In the genomic region with DNA sequence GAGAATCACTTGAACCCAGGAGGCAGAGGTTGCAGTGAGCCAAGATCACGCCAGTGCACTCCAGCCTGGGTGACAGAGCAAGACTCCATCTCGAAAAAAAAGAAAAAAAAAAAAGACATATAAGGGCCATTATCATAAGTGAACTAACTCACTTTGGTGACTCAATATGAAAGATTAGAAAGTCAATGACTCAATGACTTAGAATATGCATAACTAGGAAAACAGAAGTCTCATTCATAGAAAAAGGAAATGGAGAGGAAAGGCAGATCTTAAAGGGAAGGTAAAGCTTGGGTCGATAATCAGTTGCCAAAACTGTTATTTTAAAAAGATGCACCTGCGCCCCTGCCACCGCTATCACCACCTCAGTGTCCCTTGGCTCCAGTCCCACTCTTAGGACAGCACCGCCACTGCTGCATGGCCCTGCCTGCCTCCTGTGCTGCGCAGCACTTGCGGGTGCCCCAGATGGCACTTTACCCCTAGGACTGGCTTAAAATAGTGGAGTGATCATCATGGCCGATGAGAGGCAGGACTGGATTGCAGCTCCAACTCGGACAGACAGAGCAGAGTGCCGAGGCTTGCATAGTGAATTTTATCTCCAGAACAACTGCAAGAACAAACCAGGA, we compare ENCODE assay signal across 8 cellular contexts. TPM values are rescaled to one million over a fixed set of nuclear protein-coding genes. Genes with fewer than 3 reads are reported as not detected.
DNase-seq lines count a peak whose midpoint lies in the region; ATAC-seq, FAIRE-seq and TF ChIP-seq lines count a peak whose summit lies in the region.

No MANE protein-coding gene starts in this region.

- TF ChIP-seq CTCF in fibroblast of the aortic adventitia (IDR thresholded peaks at IDR 0.05; ENCODE audit: insufficient read depth, low read length) = no peak
- TF ChIP-seq CTCF in hepatocyte (IDR thresholded peaks at IDR 0.05; ENCODE audit: poor library complexity) = no peak
- no peak for TF ChIP-seq CTCF in suprapubic skin (IDR thresholded peaks at IDR 0.05)
- no peak for TF ChIP-seq CTCF in MM.1S (IDR thresholded peaks at IDR 0.05; ENCODE audit: low read length)

- peak; percentile 73 for ATAC-seq in GM18858 (IDR thresholded peaks at IDR 0.05; ENCODE audit: unreplicated experiment)

- DNase-seq in H54 (ENCODE audit: insufficient read length, low spot score) (peak; percentile 27), M059J (ENCODE audit: low read depth) (peak; percentile 35), fibroblast of the aortic adventitia (ENCODE audit: low read depth) (peak; percentile 27), hepatocyte (ENCODE audit: low spot score) (no peak), suprapubic skin (ENCODE audit: low spot score in 2 of 2) (no peak), dedifferentiated amniotic fluid mesenchymal stem cell (ENCODE audit: extremely low spot score) (no peak), MM.1S (no peak)

- H3K79me2 ChIP-seq in hepatocyte = peaks cover 38% of the 10 kb centered on the region
- H3K79me2 ChIP-seq in MM.1S (ENCODE audit: low read length) = peaks cover 35% of the 10 kb centered on the region

- TF ChIP-seq POLR2A in H54 (IDR thresholded peaks at IDR 0.05; ENCODE audit: low read depth, low read length) (no peak), suprapubic skin (IDR thresholded peaks at IDR 0.05) (no peak)

- 97% methylated on average over 11 of the region's 11 CpGs for WGBS in hepatocyte (ENCODE audit: low lambda C conversion rate, missing lambda C conversion rate)
- 91% methylated on average over 11 of the region's 11 CpGs for WGBS in suprapubic skin

- H3K4me3 ChIP-seq in fibroblast of the aortic adventitia (ENCODE audit: low read depth, low read length) = no peak overlapping the region
- H3K4me3 ChIP-seq in hepatocyte = no peak overlapping the region
- H3K4me3 ChIP-seq in suprapubic skin = no peak overlapping the region
- H3K4me3 ChIP-seq in MM.1S (ENCODE audit: low read length) = no peak overlapping the region

- no peaks in the 10 kb centered on the region for H3K4me1 ChIP-seq in hepatocyte (ENCODE audit: insufficient read depth)
- H3K4me1 ChIP-seq in suprapubic skin = no peaks in the 10 kb centered on the region
- H3K4me1 ChIP-seq in MM.1S (ENCODE audit: low read length) = peaks cover 7% of the 10 kb centered on the region; the same call in 1 of the 2 replicates

- FAIRE-seq in H54 (lab: Jason Lieb, UNC) = peak; percentile 94

- TF ChIP-seq EP300 in suprapubic skin (IDR thresholded peaks at IDR 0.05) = no peak

- H3K9ac ChIP-seq in MM.1S (ENCODE audit: low read length) = no peak overlapping the region

- H4K20me1 ChIP-seq in hepatocyte (ENCODE audit: insufficient read depth, poor library complexity, severe bottlenecking) (peaks cover 8% of the 10 kb centered on the region), MM.1S (ENCODE audit: insufficient read depth, low read length) (no peaks in the 10 kb centered on the region)

- H3K27me3 ChIP-seq in hepatocyte (no peaks in the 10 kb centered on the region), suprapubic skin (no peaks in the 10 kb centered on the region), MM.1S (replicated peaks; ENCODE audit: insufficient read depth, low read length) (no peaks in the 10 kb centered on the region)

- H3K9me3 ChIP-seq in hepatocyte (ENCODE audit: low read depth) (no peaks in the 10 kb centered on the region), suprapubic skin (peaks cover 5% of the 10 kb centered on the region), MM.1S (replicated peaks; ENCODE audit: insufficient read depth, low read length) (no peaks in the 10 kb centered on the region)

- no peaks in the 10 kb centered on the region for H3F3A ChIP-seq in MM.1S (ENCODE audit: insufficient read depth, low read length)

- no peaks in the 10 kb centered on the region for H3K9me2 ChIP-seq in hepatocyte (replicated peaks; ENCODE audit: insufficient read depth)
- H3K9me2 ChIP-seq in MM.1S (replicated peaks; ENCODE audit: insufficient read depth, low read length) = no peaks in the 10 kb centered on the region

- H3K36me3 ChIP-seq in hepatocyte (replicated peaks; ENCODE audit: insufficient read depth, low read depth) = no peaks in the 10 kb centered on the region
- H3K36me3 ChIP-seq in suprapubic skin = peaks cover 36% of the 10 kb centered on the region
- peaks cover 5% of the 10 kb centered on the region; the same call in 1 of the 2 replicates for H3K36me3 ChIP-seq in MM.1S (replicated peaks; ENCODE audit: insufficient read depth, low read length)

- H2AFZ ChIP-seq in hepatocyte (no peak overlapping the region), MM.1S (ENCODE audit: low read length) (no peak overlapping the region)

- H3K4me2 ChIP-seq in hepatocyte = no peak overlapping the region
- no peak overlapping the region for H3K4me2 ChIP-seq in MM.1S (ENCODE audit: low read depth, low read length)

- no peak overlapping the region for H3K27ac ChIP-seq in hepatocyte
- no peak overlapping the region for H3K27ac ChIP-seq in suprapubic skin
- no peak overlapping the region for H3K27ac ChIP-seq in MM.1S (ENCODE audit: low read length)

RNA-seq across cellular contexts. Expression of a gene that starts 54.7 kb away (rescaled TPM):
- 2.6 and 5.2 TPM in 2 replicates for total RNA-seq in M059J (2014; rRNA removed; shearing (Covaris generic))
- 4.7 and 12.0 TPM in 2 replicates for total RNA-seq in fibroblast of the aortic adventitia (ENCODE audit: low replicate concordance)
- 11.6 and 15.0 TPM in 2 replicates for total RNA-seq in hepatocyte
- 4.7 and 6.6 TPM in 2 replicates for polyA plus RNA-seq in hepatocyte
- total RNA-seq in suprapubic skin = 10 to 100 TPM; 24.2 to 51.4 (median 32.5) TPM

Comparison
In these comparisons a context has a peak if more than half of its experiments do, and no peak if none do; other contexts are left out.
1. DNase-seq: peak in H54 (single experiment), M059J (single experiment) and fibroblast of the aortic adventitia (single experiment); none in hepatocyte (single experiment), suprapubic skin (0 of 2), dedifferentiated amniotic fluid mesenchymal stem cell (single experiment) and MM.1S (single experiment).